In the genomic region with DNA sequence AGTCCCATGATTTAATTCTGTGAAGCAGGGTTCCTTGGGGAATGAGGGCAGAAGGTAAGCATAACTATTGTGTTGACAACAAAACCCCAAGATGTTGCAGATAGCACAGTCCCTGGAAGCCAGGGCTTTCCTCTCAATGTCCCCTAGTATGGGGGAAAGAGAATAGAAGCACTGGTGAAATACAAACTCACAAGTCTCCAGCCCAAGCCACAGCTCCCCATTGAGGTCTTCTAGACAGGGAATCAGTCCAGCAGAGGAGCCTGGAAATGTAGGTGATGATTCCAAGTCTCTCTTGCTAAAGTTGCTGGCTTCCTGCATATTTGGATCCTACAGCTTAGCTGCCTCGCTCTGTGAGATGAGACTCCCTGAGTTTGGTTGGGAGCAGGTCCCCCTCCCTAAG, we compare ENCODE assay signal across 13 cellular contexts. TPM values are rescaled to one million over a fixed set of nuclear protein-coding genes. Genes with fewer than 3 reads are reported as not detected.
DNase-seq lines count a peak whose midpoint lies in the region; ATAC-seq and TF ChIP-seq lines count a peak whose summit lies in the region.
"Had no signal": no experiment of that assay in that cellular context is flagged by ENCODE, and none has a peak within 500 bp of the region (broad histone marks: within the 10 kb centered on the region; RNA-seq: fewer than 3 reads in every experiment).

No MANE protein-coding gene starts in this region.

- H3K4me3 ChIP-seq in breast epithelium, result no peak overlapping the region
- H3K4me3 ChIP-seq in OCI-LY7 (ENCODE audit: low read depth, low read length, poor library complexity, severe bottlenecking), result no peak overlapping the region
- H3K4me3 ChIP-seq: BLaER1 treated with 17β-estradiol and CSF1 and Interleukin-3, amounts not matched to agents 10 nM and 100 nM had no signal

- no peaks in the 10 kb centered on the region for H3K9me3 Mint-ChIP-seq in MCF 10A (ENCODE audit: unreplicated experiment)

- no peak overlapping the region for H3K27ac Mint-ChIP-seq in MCF 10A (ENCODE audit: low read depth, unreplicated experiment)

- CTCF ChIA-PET in MCF 10A (lab: Yijun Ruan, JAX), result interaction anchor here (0.5 to 1.8 kb wide), 7 partner anchors 11 to 530 kb away, joined by 3 to 5 read pairs (median 3); no protein-coding TSS in a partner anchor
- CTCF ChIA-PET in OCI-LY7 (lab: Charles Lee; ENCODE audit: unreplicated experiment), result no interaction called here

- no peak for ATAC-seq in GM19463 (IDR thresholded peaks at IDR 0.05; ENCODE audit: unreplicated experiment)
- ATAC-seq: HCT116 had no signal

- H3K27ac ChIP-seq in breast epithelium, result peak overlapping the region; percentile 78 to 83
- peak overlapping the region; percentile 70 for H3K27ac ChIP-seq in substantia nigra (ENCODE audit: low read depth, low read length, poor library complexity, severe bottlenecking)
- H3K27ac ChIP-seq in OCI-LY7 (ENCODE audit: low read depth, low read length, poor library complexity, severe bottlenecking), result no peak overlapping the region
- H3K27ac ChIP-seq: BLaER1 treated with 17β-estradiol and CSF1 and Interleukin-3, amounts not matched to agents 10 nM and 100 nM had no signal

- peaks cover 7% of the 10 kb centered on the region for H3K4me1 Mint-ChIP-seq in MCF 10A (ENCODE audit: insufficient read depth, unreplicated experiment)
- H3K4me1 Mint-ChIP-seq: CD4-positive, CD25-positive, alpha-beta regulatory T cell had no signal

- no peaks in the 10 kb centered on the region for H3K4me1 ChIP-seq in breast epithelium
- no peaks in the 10 kb centered on the region for H3K4me1 ChIP-seq in OCI-LY7 (ENCODE audit: insufficient read depth, low read length, poor library complexity, severe bottlenecking)
- H3K4me1 ChIP-seq: BLaER1 treated with 17β-estradiol and CSF1 and Interleukin-3, amounts not matched to agents 10 nM and 100 nM had no signal

- no peak overlapping the region for H3K4me2 ChIP-seq in OCI-LY7 (ENCODE audit: low read length)
- H3K4me2 ChIP-seq: BLaER1 treated with 17β-estradiol and CSF1 and Interleukin-3, amounts not matched to agents 10 nM and 100 nM had no signal

- H3K79me2 ChIP-seq in OCI-LY7 (ENCODE audit: insufficient read depth, low read depth, low read length), result no peaks in the 10 kb centered on the region

- H3K27me3 ChIP-seq in breast epithelium, result no peaks in the 10 kb centered on the region
- H3K27me3 ChIP-seq: BLaER1 treated with 17β-estradiol and CSF1 and Interleukin-3, amounts not matched to agents 10 nM and 100 nM had no signal

- H3K36me3 ChIP-seq in breast epithelium, result no peaks in the 10 kb centered on the region
- no peaks in the 10 kb centered on the region for H3K36me3 ChIP-seq in OCI-LY7 (ENCODE audit: insufficient read depth, low read length)
- H3K36me3 ChIP-seq: BLaER1 treated with 17β-estradiol and CSF1 and Interleukin-3, amounts not matched to agents 10 nM and 100 nM had no signal

- BruUV-seq in MCF 10A (replicated peaks; lab: Mats Ljungman, UMichigan) (no TSS peak), OCI-LY7 (replicated peaks; lab: Mats Ljungman, UMichigan) (no TSS peak)

- H3K9me2 ChIP-seq in OCI-LY7 (ENCODE audit: insufficient read depth, low read length), result no peaks in the 10 kb centered on the region

- no peaks in the 10 kb centered on the region for H3K36me3 Mint-ChIP-seq in MCF 10A (ENCODE audit: insufficient read depth, unreplicated experiment)
- H3K36me3 Mint-ChIP-seq: CD4-positive, CD25-positive, alpha-beta regulatory T cell had no signal

- no peaks in the 10 kb centered on the region for H4K20me1 ChIP-seq in OCI-LY7 (ENCODE audit: insufficient read depth, low read length)
- H4K20me1 ChIP-seq: BLaER1 treated with 17β-estradiol and CSF1 and Interleukin-3, amounts not matched to agents 10 nM and 100 nM had no signal

- POLR2A ChIA-PET in MCF 10A (lab: Yijun Ruan, JAX), result interaction anchor here (0.5 to 1.2 kb wide), 3 partner anchors 9 to 192 kb away, joined by 3 to 4 read pairs (median 3); no protein-coding TSS in a partner anchor
- POLR2A ChIA-PET in OCI-LY7 (lab: Charles Lee), result interaction anchor here (0.6 kb wide), 1 partner anchor 224 kb away, joined by 3 read pairs; no protein-coding TSS in a partner anchor

- TF ChIP-seq POLR2A in breast epithelium (IDR thresholded peaks at IDR 0.05), result no peak

- TF ChIP-seq CTCF in breast epithelium (IDR thresholded peaks at IDR 0.05) (no peak), MCF 10A (IDR thresholded peaks at IDR 0.05; ENCODE audit: unreplicated experiment) (no peak), OCI-LY7 (conservative IDR thresholded peaks at IDR 0.05; ENCODE audit: low read length) (no peak)

- H3K4me3 Mint-ChIP-seq in MCF 10A (ENCODE audit: unreplicated experiment), result no peak overlapping the region
- H3K4me3 Mint-ChIP-seq: CD4-positive, CD25-positive, alpha-beta regulatory T cell had no signal

- intact Hi-C loops in breast epithelium (cut with DNase I; ENCODE audit: low total_unique reads), result no loop called here
- intact Hi-C loops in MCF 10A (cut with micrococcal nuclease), result no loop called here
- intact Hi-C loops in OCI-LY7 (cut with micrococcal nuclease; ENCODE audit: unreplicated experiment), result no loop called here

- H3K9me3 ChIP-seq in breast epithelium (peaks cover 0 to 3% of the 10 kb centered on the region in 2 donors), OCI-LY7 (ENCODE audit: low read length) (no peaks in the 10 kb centered on the region)
- H3K9me3 ChIP-seq: BLaER1 treated with 17β-estradiol and CSF1 and Interleukin-3, amounts not matched to agents 10 nM and 100 nM had no signal

- peaks cover 26% of the 10 kb centered on the region for H3K27me3 Mint-ChIP-seq in MCF 10A (ENCODE audit: insufficient read depth, unreplicated experiment)

- DNase-seq in breast epithelium (ENCODE audit: low spot score in 2 of 2) (no peak), MCF 10A (ENCODE audit: unreplicated experiment) (no peak), ecto neural progenitor cell (ENCODE audit: low spot score) (peak; percentile 38), substantia nigra (lab: John Stamatoyannopoulos, UW) (no peak), retina (no peak), OCI-LY7 (ENCODE audit: low spot score) (no peak)
- DNase-seq: 8988T; CD4-positive, CD25-positive, alpha-beta regulatory T cell; DMS53; GF-D8 had no signal

- no peak overlapping the region for H2AFZ ChIP-seq in OCI-LY7 (ENCODE audit: low read length)

RNA-seq across cellular contexts. Expression of a gene that starts 31.7 kb away (rescaled TPM):
- total RNA-seq in breast epithelium (1 to 10 TPM in 1 of 3 donors, under 1 TPM in 2; 0.16 to 8.5 (median 0.33) TPM), MCF 10A (2022) (0.28 and 0.96 TPM in 2 replicates), OCI-LY7 (2022) (not detected in 2 replicates)
- total RNA-seq in OCI-LY7 (2014; rRNA removed; shearing (Covaris generic)), result not detected in 2 replicates
- total RNA-seq: CD4-positive, CD25-positive, alpha-beta regulatory T cell had no signal
